In the genomic region with DNA sequence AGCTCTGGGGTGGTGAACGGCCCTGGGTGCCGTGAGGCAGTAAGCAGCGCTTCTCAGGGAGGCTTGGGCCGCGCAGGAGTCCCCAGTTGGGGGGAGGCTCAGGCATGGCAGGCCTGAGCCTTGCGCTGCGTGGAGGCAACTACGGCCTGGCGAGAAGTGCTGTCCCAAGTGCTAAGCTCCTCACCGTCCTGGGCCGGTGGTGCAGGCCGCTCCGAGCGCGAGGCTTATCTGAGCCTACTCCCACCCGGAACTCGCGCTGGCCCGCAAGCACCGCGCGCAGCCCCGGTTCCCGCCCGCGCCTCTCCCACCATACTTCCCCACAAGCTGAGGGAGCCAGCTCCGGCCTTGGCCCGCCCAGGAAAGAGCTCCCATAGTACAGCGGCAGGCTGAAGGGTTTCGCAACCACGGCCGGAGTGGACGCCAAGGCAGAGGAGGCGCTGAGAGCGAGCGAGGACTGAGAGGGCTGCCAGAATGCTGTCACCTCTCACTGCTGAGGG, we compare ENCODE assay signal across 13 cellular contexts. TPM values are rescaled to one million over a fixed set of nuclear protein-coding genes. Genes with fewer than 3 reads are reported as not detected.
DNase-seq lines count a peak whose midpoint lies in the region; ATAC-seq, FAIRE-seq and TF ChIP-seq lines count a peak whose summit lies in the region.
"Had no signal": no experiment of that assay in that cellular context is flagged by ENCODE, and none has a peak within 500 bp of the region (broad histone marks: within the 10 kb centered on the region; RNA-seq: fewer than 3 reads in every experiment).

No MANE protein-coding gene starts in this region.

- H3K27ac ChIP-seq in DND-41 (ENCODE audit: low read length) (no peak overlapping the region), K562 (ENCODE audit: extremely low read depth, low read depth, low read length) (no peak overlapping the region)

- POLR2A ChIA-PET in K562 (lab: Yijun Ruan, JAX): interaction anchor here (0.6 to 2.1 kb wide), 5 partner anchors 9 to 140 kb away, joined by 3 to 9 read pairs (median 4); no protein-coding TSS in a partner anchor

- H3K9ac ChIP-seq in DND-41 (ENCODE audit: low read depth, low read length) (no peak overlapping the region), K562 (ENCODE audit: insufficient read depth in 1 of 2, low read depth in 2 of 2, low read length in 2 of 2) (no peak overlapping the region)

- in situ Hi-C loops in K562 (cut with MboI): no loop called here

- H3K9me1 ChIP-seq in K562 (ENCODE audit: control insufficient read depth, insufficient read depth, low read length): no peaks in the 10 kb centered on the region

- no peaks in the 10 kb centered on the region for H3K9me3 ChIP-seq in DND-41 (ENCODE audit: insufficient read depth, low read length, severe bottlenecking)
- H3K9me3 ChIP-seq in K562 (replicated peaks; ENCODE audit: control insufficient read depth, insufficient read depth, low read depth, low read length): no peaks in the 10 kb centered on the region; the same call in 1 of the 2 replicates
- H3K9me3 ChIP-seq: tibial artery had no signal

- WGBS in K562 (ENCODE audit: insufficient coverage, low coverage, missing lambda C conversion rate): 96% methylated on average over 27 of the region's 36 CpGs

- H3K36me3 ChIP-seq in DND-41 (ENCODE audit: insufficient read depth, low read length) (peaks cover 22% of the 10 kb centered on the region), K562 (ENCODE audit: control insufficient read depth, insufficient read depth, low read length) (peaks cover 12% of the 10 kb centered on the region; the same call in 2 of the 3 replicates)
- H3K36me3 ChIP-seq: tibial artery had no signal

- intact Hi-C loops in K562 (cut with micrococcal nuclease): no loop called here

- no peak for TF ChIP-seq RAD21 in K562 (CRISPR knock-in tag; conservative IDR thresholded peaks at IDR 0.05 in 1 of 2, IDR thresholded peaks at IDR 0.05 in 1 of 2)

- CTCF ChIA-PET in K562 (lab: Yijun Ruan, JAX; ENCODE audit: low intra/inter-chr PET ratio): no interaction called here

- H3K4me2 ChIP-seq in DND-41 (ENCODE audit: insufficient read depth, low read length) (no peak overlapping the region), K562 (ENCODE audit: insufficient read depth, low read length) (no peak overlapping the region)

- peak; percentile 53 for DNase-seq in CD1c-positive myeloid dendritic cell (ENCODE audit: extremely low spot score)
- no peak for DNase-seq in DND-41
- no peak for DNase-seq in K562 (ENCODE audit: extremely low read depth in 1 of 4, low spot score in 3 of 4)
- DNase-seq in nucleus accumbens (lab: John Stamatoyannopoulos, UW): no peak
- no peak for DNase-seq in mesothelial cell of epicardium (ENCODE audit: low spot score in 2 of 2, unreplicated experiment in 2 of 2)
- no peak for DNase-seq in NCI-H526 treated with DMSO at 0.1 percent for 48 hours (lab: John Stamatoyannopoulos, UW)
- DNase-seq: activated T-cell treated with anti-CD3 and anti-CD28 coated beads for 4 hours, amniotic stem cell, NCI-H1105, T-helper 1 cell, tibial artery had no signal

- H3K27me3 ChIP-seq in DND-41 (ENCODE audit: insufficient read depth, low read length, poor library complexity) (no peaks in the 10 kb centered on the region), K562 (ENCODE audit: control insufficient read depth in 2 of 2, insufficient read depth in 2 of 2, low read length in 2 of 2) (no peaks in the 10 kb centered on the region)
- H3K27me3 ChIP-seq: tibial artery had no signal

- no peak for FAIRE-seq in K562 (lab: Jason Lieb, UNC)

- H3K27ac Mint-ChIP-seq in nephron (peak overlapping the region in 2 of 3 experiments; percentile 92 to 99), mesothelial cell of epicardium (no peak overlapping the region)

- H4K20me1 ChIP-seq in DND-41 (ENCODE audit: insufficient read depth, low read length): peaks cover 26% of the 10 kb centered on the region
- H4K20me1 ChIP-seq in K562 (replicated peaks; ENCODE audit: control insufficient read depth, insufficient read depth, low read length): peaks cover 23% of the 10 kb centered on the region

- no peak for TF ChIP-seq EP300 in K562 (IDR thresholded peaks at IDR 0.05; ENCODE audit: low read length)

- H3K4me1 ChIP-seq in DND-41 (ENCODE audit: insufficient read depth, low read length) (peaks cover 30% of the 10 kb centered on the region), K562 (replicated peaks in 1 of 2; ENCODE audit: control insufficient read depth in 2 of 2, insufficient read depth in 2 of 2, low read length in 2 of 2) (peaks cover 20 to 32% of the 10 kb centered on the region in 2 experiments; a peak in 4 of 5 replicates)

- no TSS peak for BruUV-seq in K562 (replicated peaks; lab: Mats Ljungman, UMichigan)

- no peak overlapping the region for H3K4me3 ChIP-seq in DND-41 (ENCODE audit: low read depth in 1 of 2, low read length in 2 of 2)
- no peak overlapping the region for H3K4me3 ChIP-seq in K562

- ATAC-seq in DND-41 (ENCODE audit: insufficient read depth, low read depth) (no peak), K562 (no peak)
- ATAC-seq: Panc1 had no signal

- H3K9me3 Mint-ChIP-seq in nephron (no peaks in the 10 kb centered on the region), mesothelial cell of epicardium (no peaks in the 10 kb centered on the region)

- peaks cover 4% of the 10 kb centered on the region for H3K36me3 Mint-ChIP-seq in nephron (ENCODE audit: low read depth)
- H3K36me3 Mint-ChIP-seq in mesothelial cell of epicardium: no peaks in the 10 kb centered on the region

- no peaks in the 10 kb centered on the region for H3K27me3 Mint-ChIP-seq in nephron (ENCODE audit: low read depth)
- no peaks in the 10 kb centered on the region for H3K27me3 Mint-ChIP-seq in mesothelial cell of epicardium (ENCODE audit: low read depth)

- H3K79me2 ChIP-seq in DND-41 (ENCODE audit: insufficient read depth, low read length): peaks cover 31% of the 10 kb centered on the region
- H3K79me2 ChIP-seq in K562 (ENCODE audit: control insufficient read depth, insufficient read depth, low read length): peaks cover 31% of the 10 kb centered on the region

- TF ChIP-seq CTCF in DND-41 (IDR thresholded peaks at IDR 0.05; ENCODE audit: borderline replicate concordance, extremely low read depth, low read length, poor library complexity, severe bottlenecking) (no peak), K562 (IDR thresholded peaks at IDR 0.05 in 2 of 3, conservative IDR thresholded peaks at IDR 0.05 in 1 of 3; ENCODE audit: insufficient read depth in 2 of 3, low read depth in 1 of 3, low read length in 3 of 3) (no peak), nephron (IDR thresholded peaks at IDR 0.05; ENCODE audit: unreplicated experiment in 3 of 3) (no peak), mesothelial cell of epicardium (IDR thresholded peaks at IDR 0.05; ENCODE audit: unreplicated experiment) (no peak)

- H3K4me3 Mint-ChIP-seq in nephron: peak overlapping the region; percentile 16 to 93 (median 91)
- no peak overlapping the region for H3K4me3 Mint-ChIP-seq in mesothelial cell of epicardium

- peaks cover 26% of the 10 kb centered on the region for H3K4me1 Mint-ChIP-seq in nephron
- H3K4me1 Mint-ChIP-seq in mesothelial cell of epicardium: peaks cover 21% of the 10 kb centered on the region

- no peak for TF ChIP-seq POLR2A in K562 (conservative IDR thresholded peaks at IDR 0.05)

- H2AFZ ChIP-seq in DND-41 (ENCODE audit: low read depth, low read length) (0 out of 2 replicates have a peak overlapping the region, but pooled peaks have one; percentile 13), K562 (ENCODE audit: low read depth, low read length) (no peak overlapping the region)

TF ChIP-seq in K562, 482 proteins besides CTCF, POLR2A, EP300 and RAD21 (continues in another document):
- 0 out of 2 replicates have a peak, but pooled peaks have one; percentile 64 for TF ChIP-seq RBM14 (IDR thresholded peaks at IDR 0.05; ENCODE audit: borderline replicate concordance, insufficient read depth, low read depth, low read length)

RNA-seq across cellular contexts. Expression of gene WRNIP1, which starts 1.8 kb away (rescaled TPM):
- 22.1 and 23.9 TPM in 2 replicates for total RNA-seq in K562 (2011; cell fraction: chromatin; rRNA removed; ENCODE audit: low replicate concordance)
- total RNA-seq in K562 (2011; cell fraction: nucleolus; rRNA removed): 25.7 and 28.6 TPM in 2 replicates
- 23.4 and 25.1 TPM in 2 replicates for total RNA-seq in K562 (2011; cell fraction: nucleoplasm; rRNA removed)
- total RNA-seq in K562 (2014; rRNA removed) (57.6 and 66.2 TPM in 2 replicates), K562 (2014; rRNA removed; fragmentation: Illumina TruSeq; extraction: Trizol) (35.8 and 41.6 TPM in 2 replicates), K562 (2015; rRNA removed; fragmentation: Illumina TruSeq; extraction: Trizol) (57.9 and 59.8 TPM in 2 replicates), K562 (2021) (43.6 and 48.6 TPM in 2 replicates), mesothelial cell of epicardium (36.4 to 41.3 TPM (median 40.8 TPM) in 3 replicates)
- polyA plus RNA-seq in K562 (2011; rRNA removed) (38.9 and 44.1 TPM in 2 replicates), K562 (2014; fragmentation: Illumina TruSeq; extraction: Trizol) (52.1 and 63.6 TPM in 2 replicates), K562 (2014; fragmentation: Nextera tagmentation; extraction: Ambion mirVana) (10 to 100 TPM; 13.2 to 15.9 TPM), K562 (2014; rRNA removed) (58.3 and 59.8 TPM in 2 replicates)
- polyA plus RNA-seq in K562 (2011; cell fraction: cytosol; rRNA removed): 48.7 and 64.2 TPM in 2 replicates
- polyA plus RNA-seq in K562 (2011; cell fraction: nucleus; rRNA removed): 70.8 and 98.6 TPM in 2 replicates
- 48.5 and 50.6 TPM in 2 replicates for polyA plus RNA-seq in K562 (2012)
- 32.3 and 38.6 TPM in 2 replicates for polyA minus RNA-seq in K562 (2011; rRNA and poly(A)+ RNA removed)
- 23.3 and 23.9 TPM in 2 replicates for polyA minus RNA-seq in K562 (2011; cell fraction: cytosol; rRNA and poly(A)+ RNA removed)
- 36.5 and 48.5 TPM in 2 replicates for polyA minus RNA-seq in K562 (2011; cell fraction: nucleus; rRNA and poly(A)+ RNA removed)

RNA-seq across cellular contexts. Expression of gene MYLK4, which starts 12.7 kb away (rescaled TPM):
- total RNA-seq in K562 (2011; cell fraction: chromatin; rRNA removed; ENCODE audit: low replicate concordance): 0.07 and 0.16 TPM in 2 replicates
- under 0.01 TPM in 1 of 2 replicates, not detected in the other for total RNA-seq in K562 (2011; cell fraction: nucleolus; rRNA removed)
- 0.07 TPM in 1 of 2 replicates, not detected in the other for total RNA-seq in K562 (2011; cell fraction: nucleoplasm; rRNA removed)
- 0.04 and 0.09 TPM in 2 replicates for total RNA-seq in K562 (2014; rRNA removed)
- total RNA-seq in K562 (2014; rRNA removed; fragmentation: Illumina TruSeq; extraction: Trizol): 0.04 and 0.06 TPM in 2 replicates
- 0.07 and 0.15 TPM in 2 replicates for total RNA-seq in K562 (2015; rRNA removed; fragmentation: Illumina TruSeq; extraction: Trizol)
- total RNA-seq in K562 (2021): 0.02 and 0.07 TPM in 2 replicates
- polyA plus RNA-seq in K562 (2011; rRNA removed): 0.03 and 0.09 TPM in 2 replicates
- 0.01 and 0.09 TPM in 2 replicates for polyA plus RNA-seq in K562 (2011; cell fraction: cytosol; rRNA removed)
- polyA plus RNA-seq in K562 (2011; cell fraction: nucleus; rRNA removed): 0.30 and 0.67 TPM in 2 replicates
- 0.07 and 0.25 TPM in 2 replicates for polyA plus RNA-seq in K562 (2012)
- 0.03 and 0.06 TPM in 2 replicates for polyA plus RNA-seq in K562 (2014; fragmentation: Illumina TruSeq; extraction: Trizol)
- polyA plus RNA-seq in K562 (2014; fragmentation: Nextera tagmentation; extraction: Ambion mirVana): under 1 TPM; 0.01 to 0.03 TPM
- 0.15 and 0.30 TPM in 2 replicates for polyA plus RNA-seq in K562 (2014; rRNA removed)
- polyA minus RNA-seq in K562 (2011; rRNA and poly(A)+ RNA removed): 0.09 TPM in 1 of 2 replicates, not detected in the other
- polyA minus RNA-seq in K562 (2011; cell fraction: cytosol; rRNA and poly(A)+ RNA removed): not detected in 2 replicates
- polyA minus RNA-seq in K562 (2011; cell fraction: nucleus; rRNA and poly(A)+ RNA removed): under 0.01 and 0.22 TPM in 2 replicates
- total RNA-seq in mesothelial cell of epicardium: 0.86 to 0.97 TPM (median 0.89 TPM) in 3 replicates
